In genomic region chr12:49647280-49647679, GRCh38 we compare ENCODE assay signal across 14 cellular contexts. TPM values are rescaled to one million over a fixed set of nuclear protein-coding genes. Genes with fewer than 3 reads are reported as not detected.
A peak's percentile ranks its signal among the peaks of the same experiment; 100 is the strongest.
DNase-seq lines count a peak whose midpoint lies in the region; ATAC-seq and TF ChIP-seq lines count a peak whose summit lies in the region.
"Had no signal": no experiment of that assay in that cellular context is flagged by ENCODE, and none has a peak within 500 bp of the region (broad histone marks: within the 10 kb centered on the region; RNA-seq: fewer than 3 reads in every experiment).

No MANE protein-coding gene starts in this region.

- intact Hi-C loops in left ventricle myocardium superior (cut with micrococcal nuclease) (no loop called here), spleen (cut with DNase I; ENCODE audit: low total_unique reads) (no loop called here), mucosa of descending colon (cut with DNase I, micrococcal nuclease) (no loop called here)

- DNase-seq in DND-41, result no peak
- DNase-seq in SW480 (ENCODE audit: low spot score), result peak; percentile 41
- no peak for DNase-seq in left ventricle myocardium superior
- peak; percentile 61 for DNase-seq in spleen
- DNase-seq in AG08395 (ENCODE audit: low spot score), result no peak
- no peak for DNase-seq in mucosa of descending colon
- DNase-seq in GM10266 (ENCODE audit: extremely low spot score), result no peak
- no peak for DNase-seq in activated CD8-positive, alpha-beta memory T cell treated with anti-CD3 and anti-CD28 coated beads, Interleukin-2, amount 50 U/mL, for 48 hours
- DNase-seq: activated gamma-delta T cell treated with Interleukin-2 at 50 U/mL for 16 hours; GDM1; GOT3; NCI-H2171 treated with DMSO at 0.1 percent for 48 hours; retina; stimulated activated naive CD8-positive, alpha-beta T cell treated with anti-CD3 and anti-CD28 coated beads, Interleukin-15, amount 100 ng/mL, for 72 hours had no signal

- H3K9ac ChIP-seq in DND-41 (ENCODE audit: low read depth, low read length), result no peak overlapping the region

- 41 to 95% (median 70%) methylated on average over 7 of the region's 7 CpGs for WGBS in spleen, 5 donors

- no peak for TF ChIP-seq POLR2A in spleen (IDR thresholded peaks at IDR 0.05)

- H4K20me1 ChIP-seq in DND-41 (ENCODE audit: insufficient read depth, low read length), result no peaks in the 10 kb centered on the region

- no peaks in the 10 kb centered on the region for H3K79me2 ChIP-seq in DND-41 (ENCODE audit: insufficient read depth, low read length)

- H2AFZ ChIP-seq in DND-41 (ENCODE audit: low read depth, low read length), result no peak overlapping the region

- H3K36me3 ChIP-seq in DND-41 (ENCODE audit: insufficient read depth, low read length), result peaks cover 74% of the 10 kb centered on the region
- H3K36me3 ChIP-seq in spleen, result peaks cover 0 to 98% (median 53%) of the 10 kb centered on the region in 6 donors
- H3K36me3 ChIP-seq in mucosa of descending colon (ENCODE audit: low read depth), result no peaks in the 10 kb centered on the region

- ATAC-seq in DND-41 (ENCODE audit: insufficient read depth, low read depth) (no peak), left ventricle myocardium superior (peak; percentile 19), mucosa of descending colon (no peak)
- ATAC-seq: stimulated activated naive CD8-positive, alpha-beta T cell treated with anti-CD3 and anti-CD28 coated beads, Interleukin-15, amount 100 ng/mL, for 72 hours had no signal

- no peak overlapping the region for H3K4me2 ChIP-seq in DND-41 (ENCODE audit: insufficient read depth, low read length)

- H3K4me1 ChIP-seq in DND-41 (ENCODE audit: insufficient read depth, low read length) (peaks cover 6% of the 10 kb centered on the region), spleen (peaks cover 12 to 53% (median 32%) of the 10 kb centered on the region in 6 donors), mucosa of descending colon (ENCODE audit: low read depth) (no peaks in the 10 kb centered on the region)

- H3K4me3 ChIP-seq in DND-41 (ENCODE audit: low read depth in 1 of 2, low read length in 2 of 2) (no peak overlapping the region), spleen (no peak overlapping the region), mucosa of descending colon (no peak overlapping the region)

- H3K27me3 ChIP-seq in DND-41 (ENCODE audit: insufficient read depth, low read length, poor library complexity) (no peaks in the 10 kb centered on the region), spleen (replicated peaks in 1 of 7) (no peaks in the 10 kb centered on the region)

- H3K27ac ChIP-seq in DND-41 (ENCODE audit: low read length), result peak overlapping the region; percentile 4; the same call in 1 of the 2 replicates
- peak overlapping the region in 4 of 8 donors; percentile 26 to 38 (median 31) for H3K27ac ChIP-seq in spleen

- TF ChIP-seq CTCF in DND-41 (IDR thresholded peaks at IDR 0.05; ENCODE audit: borderline replicate concordance, extremely low read depth, low read length, poor library complexity, severe bottlenecking) (no peak), spleen (IDR thresholded peaks at IDR 0.05 in 8 of 11, conservative IDR thresholded peaks at IDR 0.05 in 3 of 11) (no peak), mucosa of descending colon (IDR thresholded peaks at IDR 0.05) (no peak), GM10266 (IDR thresholded peaks at IDR 0.05; ENCODE audit: control insufficient read depth, insufficient read depth, low read depth, missing control alignments) (no peak)

- H3K9me3 ChIP-seq in DND-41 (ENCODE audit: insufficient read depth, low read length, severe bottlenecking) (no peaks in the 10 kb centered on the region), spleen (no peaks in the 10 kb centered on the region), mucosa of descending colon (no peaks in the 10 kb centered on the region)

RNA-seq across cellular contexts. Expression of gene PRPF40B, which starts 23.9 kb away (rescaled TPM):
- total RNA-seq in left ventricle myocardium superior (21.1 TPM), spleen (10 to 100 TPM in 6 of 7 donors, 1 to 10 TPM in 1; 8.0 to 28.3 (median 20.7) TPM), mucosa of descending colon (10 to 100 TPM; 11.5 to 27.2 (median 12.7) TPM)
- 10 to 100 TPM in 2 of 3 donors, 1 to 10 TPM in 1; 5.9 to 18.0 (median 13.7) TPM for polyA plus RNA-seq in spleen

RNA-seq across cellular contexts. Expression of gene FAM186B, which starts 41.8 kb away (rescaled TPM):
- total RNA-seq in left ventricle myocardium superior (0.47 TPM), spleen (under 1 TPM in 4 of 7 donors, not detected in 3; 0.27 to 0.67 (median 0.41) TPM), mucosa of descending colon (under 1 TPM; 0.35 to 0.63 (median 0.39) TPM)
- polyA plus RNA-seq in spleen, result under 1 TPM in 2 of 3 donors, not detected in 1; 0.08 to 0.10 TPM

RNA-seq across cellular contexts. Expression of gene FMNL3, which starts 59.9 kb away (rescaled TPM):
- 11.3 TPM for total RNA-seq in left ventricle myocardium superior
- total RNA-seq in spleen, result 10 to 100 TPM; 26.4 to 46.9 (median 37.0) TPM
- polyA plus RNA-seq in spleen, result 10 to 100 TPM in 1 of 3 donors, 1 to 10 TPM in 2; 8.6 to 13.0 (median 9.9) TPM
- total RNA-seq in mucosa of descending colon, result 10 to 100 TPM in 1 of 3 donors, 1 to 10 TPM in 2; 4.2 to 13.4 (median 7.1) TPM

Comparison
In these comparisons a context has a peak if more than half of its experiments do, and no peak if none do; other contexts are left out.
1. DNase-seq: peak in SW480 (single experiment) and spleen (single experiment); none in DND-41 (single experiment), left ventricle myocardium superior (single experiment), AG08395 (single experiment), mucosa of descending colon (0 of 3), GM10266 (single experiment) and activated CD8-positive, alpha-beta memory T cell treated with anti-CD3 and anti-CD28 coated beads, Interleukin-2, amount 50 U/mL, for 48 hours (single experiment).